In genomic region chr19:6730153-6730804, GRCh38 we compare ENCODE assay signal across 1 cellular context.
TF ChIP-seq lines count a peak whose summit lies in the region.

No MANE protein-coding gene starts in this region.

TF ChIP-seq in SK-N-SH treated with all-trans-retinoic acid at 6 μM for 48 hours, 23 proteins besides CTCF, POLR2A, EP300 and RAD21 (continued from another document):
- no peak for TF ChIP-seq POU6F1 (CRISPR knock-in tag; IDR thresholded peaks at IDR 0.05; ENCODE audit: borderline replicate concordance, low read depth)
- no peak for TF ChIP-seq CREB5 (CRISPR knock-in tag; IDR thresholded peaks at IDR 0.05; ENCODE audit: low read depth)
